Comparison of ENCODE assay signal across 8 cellular contexts in the genomic region with DNA sequence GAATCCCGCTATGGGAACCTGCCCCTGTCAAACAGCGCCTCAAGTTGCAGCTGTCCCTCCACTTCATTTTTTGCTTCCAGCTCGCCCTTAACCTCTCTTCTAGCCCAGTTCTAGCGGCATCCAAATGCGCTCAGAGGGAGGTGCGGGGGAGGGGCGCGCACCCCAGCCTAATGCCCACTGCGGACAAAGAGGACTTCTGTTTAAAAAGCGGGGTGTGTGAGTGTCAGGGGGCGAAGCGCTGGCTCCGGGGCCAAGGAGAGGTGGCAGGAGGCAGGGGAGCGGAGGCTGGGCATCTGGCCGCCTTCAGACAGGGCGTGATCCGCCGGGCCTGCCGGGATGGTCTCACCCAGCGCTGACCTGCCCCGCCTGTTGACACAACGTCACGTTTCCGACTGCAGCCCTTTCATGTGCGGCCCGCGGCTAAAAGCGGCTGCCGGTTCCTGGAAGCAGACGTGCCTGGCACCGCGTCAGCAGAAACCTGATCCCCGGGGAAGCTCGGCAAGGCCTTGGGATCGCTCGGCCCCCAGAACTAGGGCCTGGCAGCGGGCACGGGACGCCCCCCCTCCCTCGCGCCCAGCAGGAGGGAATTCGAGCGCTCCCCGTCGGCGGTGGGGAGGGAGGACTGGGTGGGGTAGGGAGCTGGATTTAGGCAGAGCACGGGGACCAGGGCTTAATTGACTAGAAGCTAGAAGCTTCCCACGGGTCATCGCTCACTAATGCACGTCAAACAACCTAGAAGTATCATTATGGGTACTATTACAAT.
DNase-seq lines count a peak whose midpoint lies in the region; ATAC-seq and TF ChIP-seq lines count a peak whose summit lies in the region.

No MANE protein-coding gene starts in this region.

- peak overlapping the region; percentile 42 for H3K4me3 ChIP-seq in choroid plexus epithelial cell (ENCODE audit: low read depth, low read length)

- ATAC-seq in HG03045 (IDR thresholded peaks at IDR 0.05; ENCODE audit: unreplicated experiment) = peak; percentile 64

- DNase-seq in ACHN (peak; percentile 96), NCI-H2196 treated with DMSO at 0.1 percent for 48 hours (lab: John Stamatoyannopoulos, UW; ENCODE audit: unreplicated experiment) (peak; percentile 64), choroid plexus epithelial cell (ENCODE audit: low read depth) (peak; percentile 99), kidney tubule cell (ENCODE audit: low spot score) (peak; percentile 99)
- DNase-seq in activated CD4-positive, alpha-beta T cell treated with anti-CD3 and anti-CD28 coated beads for 1 hour = peak; percentile 39
- peak; percentile 54 to 69 for DNase-seq in stimulated activated CD4-positive, alpha-beta T cell treated with anti-CD3 and anti-CD28 coated beads, Interleukin-15, amount 100 ng/mL, for 48 hours (ENCODE audit: low read depth in 2 of 2)

- no peak for TF ChIP-seq CTCF in choroid plexus epithelial cell (conservative IDR thresholded peaks at IDR 0.05; ENCODE audit: low read depth, low read length)

- TF ChIP-seq POLR2A in GM18526 (IDR thresholded peaks at IDR 0.05; ENCODE audit: extremely low read depth, insufficient read length) = peak; percentile 50

- in situ Hi-C loops in ACHN (cut with HindIII; ENCODE audit: low pct_ligation_motif_present, low pct_unique_long_range_greater_than_20kb, low sequenced_read_pairs) = no loop called here

Comparison
In these comparisons a context has a peak if more than half of its experiments do, and no peak if none do; other contexts are left out.
1. Peak in every context shown above with its lines: DNase-seq, ATAC-seq and H3K4me3 ChIP-seq.
2. DNase-seq: peak in every context shown above with its lines; median percentile 99 in choroid plexus epithelial cell; 99 in kidney tubule cell; 96 in ACHN; 64 in NCI-H2196 treated with DMSO at 0.1 percent for 48 hours; 62 in stimulated activated CD4-positive, alpha-beta T cell treated with anti-CD3 and anti-CD28 coated beads, Interleukin-15, amount 100 ng/mL, for 48 hours; 39 in activated CD4-positive, alpha-beta T cell treated with anti-CD3 and anti-CD28 coated beads for 1 hour.